Comparison of ENCODE assay signal across 8 cellular contexts in the genomic region with DNA sequence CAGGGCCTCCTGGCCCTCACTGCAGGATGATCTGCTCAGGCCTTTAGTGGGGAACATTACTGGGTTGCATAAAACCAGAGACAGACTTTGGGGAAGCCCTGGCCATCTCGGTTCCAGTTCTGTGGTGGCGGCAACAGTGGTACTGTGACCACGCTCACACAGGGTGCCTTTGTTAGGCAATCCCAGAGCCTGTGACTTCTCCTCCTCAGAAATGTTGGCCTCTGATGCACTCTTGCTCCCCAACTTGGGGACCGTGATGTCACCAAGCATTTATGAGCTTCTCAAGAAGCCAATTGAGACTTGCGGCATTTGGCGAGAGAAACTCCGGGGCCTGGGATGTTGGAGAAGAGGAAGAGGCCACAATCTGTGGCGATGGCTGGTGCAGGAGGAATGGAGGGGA.
DNase-seq lines count a peak whose midpoint lies in the region; ATAC-seq and TF ChIP-seq lines count a peak whose summit lies in the region.

No MANE protein-coding gene starts in this region.

- peak; percentile 54 for ATAC-seq in GM18511 (IDR thresholded peaks at IDR 0.05; ENCODE audit: unreplicated experiment)
- ATAC-seq in HG03196 (IDR thresholded peaks at IDR 0.05; ENCODE audit: unreplicated experiment): no peak
- ATAC-seq in GM19324 (IDR thresholded peaks at IDR 0.05; ENCODE audit: low FRiP score, unreplicated experiment): no peak
- ATAC-seq in HG03378 (IDR thresholded peaks at IDR 0.05; ENCODE audit: unreplicated experiment): no peak

- no peaks in the 10 kb centered on the region for H3K27me3 ChIP-seq in adrenal gland
- no peaks in the 10 kb centered on the region for H3K27me3 ChIP-seq in layer of hippocampus (ENCODE audit: control insufficient read depth, insufficient read depth, low read length)
- peaks cover 29% of the 10 kb centered on the region for H3K27me3 ChIP-seq in skeletal muscle satellite cell (ENCODE audit: control insufficient read depth, insufficient read depth, low read length)

- H3K4me1 ChIP-seq in adrenal gland (replicated peaks in 1 of 2) (peaks cover 0 to 34% of the 10 kb centered on the region in 2 donors), skeletal muscle satellite cell (ENCODE audit: control insufficient read depth, insufficient read depth, low read length) (peaks cover 23% of the 10 kb centered on the region)

- H3K36me3 ChIP-seq in adrenal gland (replicated peaks in 1 of 2): no peaks in the 10 kb centered on the region
- H3K36me3 ChIP-seq in skeletal muscle satellite cell (ENCODE audit: insufficient read depth, low read length): no peaks in the 10 kb centered on the region

- H3K27ac ChIP-seq in adrenal gland (peak overlapping the region in 3 of 5 donors; percentile 4 to 90 (median 79)), layer of hippocampus (ENCODE audit: low read depth, low read length) (peak overlapping the region; percentile 93)

- 67 to 81% (median 80%) methylated on average over 7 to 8 of the region's 8 CpGs for WGBS in adrenal gland, 4 donors

- peak overlapping the region; percentile 15 for H3K9ac ChIP-seq in skeletal muscle satellite cell (ENCODE audit: low read depth, low read length)

- H3K4me3 ChIP-seq in adrenal gland: no peak overlapping the region
- no peak overlapping the region for H3K4me3 ChIP-seq in skeletal muscle satellite cell (ENCODE audit: low read length)

- TF ChIP-seq CTCF in adrenal gland (IDR thresholded peaks at IDR 0.05): no peak

- H3K9me3 ChIP-seq in adrenal gland (replicated peaks in 1 of 3): no peaks in the 10 kb centered on the region
- no peaks in the 10 kb centered on the region for H3K9me3 ChIP-seq in skeletal muscle satellite cell (replicated peaks; ENCODE audit: low read length)

- TF ChIP-seq POLR2A in adrenal gland (IDR thresholded peaks at IDR 0.05): no peak

- intact Hi-C loops in adrenal gland (cut with DNase I): no loop called here

- peak overlapping the region; percentile 66 for H3K4me2 ChIP-seq in skeletal muscle satellite cell (ENCODE audit: low read length)

- DNase-seq in adrenal gland (peak in 2 of 7 donors; percentile 14 to 64), NCI-H446 (lab: John Stamatoyannopoulos, UW) (no peak)
